ENCODE assay signal across 14 cellular contexts in the genomic region with DNA sequence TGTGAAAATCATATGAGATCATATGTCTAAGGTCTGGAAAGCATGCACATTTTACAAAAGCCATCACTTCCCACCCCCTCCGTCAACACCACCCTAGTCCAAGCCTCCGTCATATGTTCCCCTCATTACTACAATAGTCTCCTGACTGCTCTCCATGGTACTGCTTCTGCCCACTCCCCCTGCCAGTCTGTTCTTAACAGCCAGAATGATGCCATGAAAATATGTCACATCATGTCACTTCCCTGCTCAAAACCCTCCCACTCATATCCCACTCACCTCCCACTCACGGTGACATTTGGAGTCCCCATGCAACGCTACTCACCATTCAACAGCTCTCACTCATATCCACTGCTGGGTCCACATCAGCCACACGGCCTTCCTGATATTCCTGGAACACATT.
DNase-seq lines count a peak whose midpoint lies in the region; FAIRE-seq and TF ChIP-seq lines count a peak whose summit lies in the region.
"Had no signal": no experiment of that assay in that cellular context is flagged by ENCODE, and none has a peak within 500 bp of the region (broad histone marks: within the 10 kb centered on the region; RNA-seq: fewer than 3 reads in every experiment).

No MANE protein-coding gene starts in this region.

- no peak for TF ChIP-seq RAD21 in neural cell (conservative IDR thresholded peaks at IDR 0.05)

- H3K4me3 ChIP-seq in HEK293 (ENCODE audit: low read depth, low read length) (no peak overlapping the region), bronchial epithelial cell (ENCODE audit: low read depth, low read length) (no peak overlapping the region), neural cell (ENCODE audit: low read length) (no peak overlapping the region)

- TF ChIP-seq CTCF in HEK293 (tag by site-specific recombination; IDR thresholded peaks at IDR 0.05) (no peak), bronchial epithelial cell (IDR thresholded peaks at IDR 0.05; ENCODE audit: insufficient read depth, low read length, severe bottlenecking) (no peak), neural cell (IDR thresholded peaks at IDR 0.05; ENCODE audit: poor library complexity, severe bottlenecking) (no peak)

- H3K4me1 ChIP-seq in HEK293 (ENCODE audit: control insufficient read depth, insufficient read depth, low read length), result no peaks in the 10 kb centered on the region

- peak; percentile 70 for FAIRE-seq in bronchial epithelial cell (lab: Jason Lieb, UNC)
- FAIRE-seq: A204.1, D721Med had no signal

- no peak overlapping the region for H3K9ac ChIP-seq in neural cell (ENCODE audit: low read length)

- H4K20me1 ChIP-seq in neural cell (ENCODE audit: insufficient read depth), result no peaks in the 10 kb centered on the region

- DNase-seq in Ammon's horn (ENCODE audit: low spot score), result peak; percentile 22
- no peak for DNase-seq in bronchial epithelial cell (ENCODE audit: low read depth)
- no peak for DNase-seq in DMS79 (lab: John Stamatoyannopoulos, UW)
- no peak for DNase-seq in NCI-H82 (lab: John Stamatoyannopoulos, UW)
- DNase-seq in islet precursor cell, result no peak
- DNase-seq: CD8-positive, alpha-beta T cell; COR-L47; DMS153; DND-41; GDM1 had no signal

- no peak overlapping the region for H3K4me2 ChIP-seq in neural cell (ENCODE audit: low read length)

- TF ChIP-seq EP300 in neural cell (conservative IDR thresholded peaks at IDR 0.05; ENCODE audit: poor library complexity, severe bottlenecking), result no peak

- POLR2A ChIA-PET in HEK293 (lab: Yijun Ruan, JAX), result no interaction called here

- no peaks in the 10 kb centered on the region for H3F3A ChIP-seq in neural cell (ENCODE audit: insufficient read depth, low read length, poor library complexity, severe bottlenecking)

- no peaks in the 10 kb centered on the region for H3K9me2 ChIP-seq in neural cell (ENCODE audit: insufficient read depth, low read length)

- H3K27ac ChIP-seq in HEK293 (ENCODE audit: extremely low read depth, low read depth, low read length) (no peak overlapping the region), neural cell (ENCODE audit: low read length) (no peak overlapping the region)

- H3K9me3 ChIP-seq in HEK293 (ENCODE audit: control insufficient read depth, insufficient read depth, low read depth, low read length) (no peaks in the 10 kb centered on the region), neural cell (ENCODE audit: low read length) (no peaks in the 10 kb centered on the region)

- H3K36me3 ChIP-seq in HEK293 (ENCODE audit: control insufficient read depth in 2 of 2, insufficient read depth in 1 of 2, low read length in 2 of 2), result no peaks in the 10 kb centered on the region
- no peaks in the 10 kb centered on the region for H3K36me3 ChIP-seq in bronchial epithelial cell (ENCODE audit: control insufficient read depth, insufficient read depth, low read length)
- no peaks in the 10 kb centered on the region for H3K36me3 ChIP-seq in neural cell (ENCODE audit: insufficient read depth, low read length)

- no peaks in the 10 kb centered on the region for H3K79me2 ChIP-seq in neural cell (replicated peaks; ENCODE audit: insufficient read depth, low read length)

- H2AFZ ChIP-seq in neural cell (ENCODE audit: low read depth, low read length), result no peak overlapping the region

- CTCF ChIA-PET in HEK293 (lab: Yijun Ruan, JAX), result no interaction called here

- no peaks in the 10 kb centered on the region for H3K27me3 ChIP-seq in bronchial epithelial cell (ENCODE audit: control insufficient read depth, insufficient read depth, low read length)
- H3K27me3 ChIP-seq in neural cell (ENCODE audit: insufficient read depth, low read depth, low read length), result no peaks in the 10 kb centered on the region

TF ChIP-seq in HEK293, 187 proteins besides CTCF, POLR2A, EP300 and RAD21:
- peak; percentile 38; the same call in 1 of the 2 replicates for TF ChIP-seq EGR2 (tag by site-specific recombination; IDR thresholded peaks at IDR 0.05; ENCODE audit: low read depth)
- TF ChIP-seq, protein P1, sequence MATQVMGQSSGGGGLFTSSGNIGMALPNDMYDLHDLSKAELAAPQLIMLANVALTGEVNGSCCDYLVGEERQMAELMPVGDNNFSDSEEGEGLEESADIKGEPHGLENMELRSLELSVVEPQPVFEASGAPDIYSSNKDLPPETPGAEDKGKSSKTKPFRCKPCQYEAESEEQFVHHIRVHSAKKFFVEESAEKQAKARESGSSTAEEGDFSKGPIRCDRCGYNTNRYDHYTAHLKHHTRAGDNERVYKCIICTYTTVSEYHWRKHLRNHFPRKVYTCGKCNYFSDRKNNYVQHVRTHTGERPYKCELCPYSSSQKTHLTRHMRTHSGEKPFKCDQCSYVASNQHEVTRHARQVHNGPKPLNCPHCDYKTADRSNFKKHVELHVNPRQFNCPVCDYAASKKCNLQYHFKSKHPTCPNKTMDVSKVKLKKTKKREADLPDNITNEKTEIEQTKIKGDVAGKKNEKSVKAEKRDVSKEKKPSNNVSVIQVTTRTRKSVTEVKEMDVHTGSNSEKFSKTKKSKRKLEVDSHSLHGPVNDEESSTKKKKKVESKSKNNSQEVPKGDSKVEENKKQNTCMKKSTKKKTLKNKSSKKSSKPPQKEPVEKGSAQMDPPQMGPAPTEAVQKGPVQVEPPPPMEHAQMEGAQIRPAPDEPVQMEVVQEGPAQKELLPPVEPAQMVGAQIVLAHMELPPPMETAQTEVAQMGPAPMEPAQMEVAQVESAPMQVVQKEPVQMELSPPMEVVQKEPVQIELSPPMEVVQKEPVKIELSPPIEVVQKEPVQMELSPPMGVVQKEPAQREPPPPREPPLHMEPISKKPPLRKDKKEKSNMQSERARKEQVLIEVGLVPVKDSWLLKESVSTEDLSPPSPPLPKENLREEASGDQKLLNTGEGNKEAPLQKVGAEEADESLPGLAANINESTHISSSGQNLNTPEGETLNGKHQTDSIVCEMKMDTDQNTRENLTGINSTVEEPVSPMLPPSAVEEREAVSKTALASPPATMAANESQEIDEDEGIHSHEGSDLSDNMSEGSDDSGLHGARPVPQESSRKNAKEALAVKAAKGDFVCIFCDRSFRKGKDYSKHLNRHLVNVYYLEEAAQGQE (tag by site-specific recombination; IDR thresholded peaks at IDR 0.05), result peak; percentile 85
- no peak for TF ChIP-seq ZNF433 (tag by site-specific recombination; IDR thresholded peaks at IDR 0.05; ENCODE audit: low read depth)
TF ChIP-seq in HEK293: peak in this region for 2.

TF ChIP-seq in neural cell, 6 proteins besides CTCF, POLR2A, EP300 and RAD21:
- TF ChIP-seq, protein P1 (IDR thresholded peaks at IDR 0.05; ENCODE audit: borderline replicate concordance), result peak; percentile 32
- no peak for TF ChIP-seq POLR2AphosphoS5 (IDR thresholded peaks at IDR 0.05)
